ENCODE assay signal across 13 cellular contexts in genomic region chr12:16636435-16637055, GRCh38. TPM values are rescaled to one million over a fixed set of nuclear protein-coding genes. Genes with fewer than 3 reads are reported as not detected.
DNase-seq lines count a peak whose midpoint lies in the region; ATAC-seq and TF ChIP-seq lines count a peak whose summit lies in the region.
"Had no signal": no experiment of that assay in that cellular context is flagged by ENCODE, and none has a peak within 500 bp of the region (broad histone marks: within the 10 kb centered on the region; RNA-seq: fewer than 3 reads in every experiment).

No MANE protein-coding gene starts in this region.

- H3K9me3 Mint-ChIP-seq in activated B cell treated with CpG ODN at 0.5 μM for 24 hours (peaks cover 3% of the 10 kb centered on the region), GM23338 (peaks cover 3% of the 10 kb centered on the region; the same call in 1 of the 3 replicates)

- H3K36me3 ChIP-seq in GM23338 (ENCODE audit: insufficient read depth) = no peaks in the 10 kb centered on the region
- H3K36me3 ChIP-seq: lower lobe of right lung, spleen had no signal

- no peaks in the 10 kb centered on the region for H3K27me3 Mint-ChIP-seq in activated B cell treated with CpG ODN at 0.5 μM for 24 hours
- H3K27me3 Mint-ChIP-seq in GM23338 (ENCODE audit: insufficient read depth, low read depth, poor library complexity) = no peaks in the 10 kb centered on the region

- H3K9me2 ChIP-seq in GM23338 (ENCODE audit: insufficient read depth) = no peaks in the 10 kb centered on the region

- CTCF ChIA-PET in activated B cell treated with CpG ODN at 0.5 μM for 24 hours (lab: Charles Lee) = no interaction called here

- H3K4me3 Mint-ChIP-seq in activated B cell treated with CpG ODN at 0.5 μM for 24 hours (no peak overlapping the region), GM23338 (no peak overlapping the region)

- no peak overlapping the region for H2AFZ ChIP-seq in GM23338
- H2AFZ ChIP-seq: PC-9 had no signal

- no peak for DNase-seq in activated B cell treated with CpG ODN at 0.5 μM for 24 hours
- no peak for DNase-seq in GM23338 (ENCODE audit: low spot score)
- no peak for DNase-seq in NCI-H748 (lab: John Stamatoyannopoulos, UW; ENCODE audit: unreplicated experiment)
- DNase-seq in 8988T = no peak
- DNase-seq: amygdala, dorsolateral prefrontal cortex, lower lobe of right lung, NCI-H187, PC-9, spleen had no signal

- H3K4me1 ChIP-seq in GM23338 (ENCODE audit: insufficient read depth) = no peaks in the 10 kb centered on the region
- H3K4me1 ChIP-seq: lower lobe of right lung, spleen had no signal

- H3F3A ChIP-seq in GM23338 (replicated peaks; ENCODE audit: low read depth) = no peaks in the 10 kb centered on the region

- H3K79me2 ChIP-seq in GM23338 (replicated peaks; ENCODE audit: insufficient read depth) = no peaks in the 10 kb centered on the region

- intact Hi-C loops in activated B cell treated with CpG ODN at 0.5 μM for 24 hours (cut with micrococcal nuclease) = no loop called here

- no peak overlapping the region for H3K4me2 ChIP-seq in GM23338
- H3K4me2 ChIP-seq: PC-9 had no signal

- no peak overlapping the region for H3K27ac ChIP-seq in GM23338 (ENCODE audit: low read depth)
- H3K27ac ChIP-seq: dorsolateral prefrontal cortex, lower lobe of right lung, PC-9, spleen had no signal

- peak; percentile 88 for ATAC-seq in GM19025 (IDR thresholded peaks at IDR 0.05; ENCODE audit: low read depth, unreplicated experiment)
- ATAC-seq in GM21717 (IDR thresholded peaks at IDR 0.05; ENCODE audit: unreplicated experiment) = peak; percentile 94
- peak; percentile 89 for ATAC-seq in HG03135 (IDR thresholded peaks at IDR 0.05; ENCODE audit: unreplicated experiment)
- ATAC-seq in activated B cell treated with CpG ODN at 0.5 μM for 24 hours (ENCODE audit: low read depth) = no peak
- no peak for ATAC-seq in GM23338
- ATAC-seq: lower lobe of right lung had no signal

- POLR2A ChIA-PET in activated B cell treated with CpG ODN at 0.5 μM for 24 hours (lab: Charles Lee) = no interaction called here

- H3K36me3 Mint-ChIP-seq in activated B cell treated with CpG ODN at 0.5 μM for 24 hours (ENCODE audit: low read depth) = no peaks in the 10 kb centered on the region
- peaks cover 4% of the 10 kb centered on the region; the same call in 2 of the 3 replicates for H3K36me3 Mint-ChIP-seq in GM23338 (ENCODE audit: low read depth)

- H3K27ac Mint-ChIP-seq in activated B cell treated with CpG ODN at 0.5 μM for 24 hours = peak overlapping the region; percentile 9
- no peak overlapping the region for H3K27ac Mint-ChIP-seq in GM23338

- TF ChIP-seq CTCF in activated B cell treated with CpG ODN at 0.5 μM for 24 hours (IDR thresholded peaks at IDR 0.05) (no peak), GM23338 (conservative IDR thresholded peaks at IDR 0.05; ENCODE audit: low read depth in 2 of 2) (no peak)

- H3K4me1 Mint-ChIP-seq in activated B cell treated with CpG ODN at 0.5 μM for 24 hours = no peaks in the 10 kb centered on the region
- no peaks in the 10 kb centered on the region; the same call in 2 of the 3 replicates for H3K4me1 Mint-ChIP-seq in GM23338

- H4K20me1 ChIP-seq in GM23338 (replicated peaks; ENCODE audit: insufficient read depth) = no peaks in the 10 kb centered on the region

- H3K27me3 ChIP-seq in GM23338 (ENCODE audit: insufficient read depth) = no peaks in the 10 kb centered on the region
- H3K27me3 ChIP-seq: dorsolateral prefrontal cortex, spleen had no signal

- H3K4me3 ChIP-seq in GM23338 = no peak overlapping the region
- H3K4me3 ChIP-seq: dorsolateral prefrontal cortex, lower lobe of right lung, PC-9, spleen had no signal

TF ChIP-seq in GM23338, 12 proteins besides CTCF, POLR2A, EP300 and RAD21 (continues in another document):
- TF ChIP-seq, protein P1, sequence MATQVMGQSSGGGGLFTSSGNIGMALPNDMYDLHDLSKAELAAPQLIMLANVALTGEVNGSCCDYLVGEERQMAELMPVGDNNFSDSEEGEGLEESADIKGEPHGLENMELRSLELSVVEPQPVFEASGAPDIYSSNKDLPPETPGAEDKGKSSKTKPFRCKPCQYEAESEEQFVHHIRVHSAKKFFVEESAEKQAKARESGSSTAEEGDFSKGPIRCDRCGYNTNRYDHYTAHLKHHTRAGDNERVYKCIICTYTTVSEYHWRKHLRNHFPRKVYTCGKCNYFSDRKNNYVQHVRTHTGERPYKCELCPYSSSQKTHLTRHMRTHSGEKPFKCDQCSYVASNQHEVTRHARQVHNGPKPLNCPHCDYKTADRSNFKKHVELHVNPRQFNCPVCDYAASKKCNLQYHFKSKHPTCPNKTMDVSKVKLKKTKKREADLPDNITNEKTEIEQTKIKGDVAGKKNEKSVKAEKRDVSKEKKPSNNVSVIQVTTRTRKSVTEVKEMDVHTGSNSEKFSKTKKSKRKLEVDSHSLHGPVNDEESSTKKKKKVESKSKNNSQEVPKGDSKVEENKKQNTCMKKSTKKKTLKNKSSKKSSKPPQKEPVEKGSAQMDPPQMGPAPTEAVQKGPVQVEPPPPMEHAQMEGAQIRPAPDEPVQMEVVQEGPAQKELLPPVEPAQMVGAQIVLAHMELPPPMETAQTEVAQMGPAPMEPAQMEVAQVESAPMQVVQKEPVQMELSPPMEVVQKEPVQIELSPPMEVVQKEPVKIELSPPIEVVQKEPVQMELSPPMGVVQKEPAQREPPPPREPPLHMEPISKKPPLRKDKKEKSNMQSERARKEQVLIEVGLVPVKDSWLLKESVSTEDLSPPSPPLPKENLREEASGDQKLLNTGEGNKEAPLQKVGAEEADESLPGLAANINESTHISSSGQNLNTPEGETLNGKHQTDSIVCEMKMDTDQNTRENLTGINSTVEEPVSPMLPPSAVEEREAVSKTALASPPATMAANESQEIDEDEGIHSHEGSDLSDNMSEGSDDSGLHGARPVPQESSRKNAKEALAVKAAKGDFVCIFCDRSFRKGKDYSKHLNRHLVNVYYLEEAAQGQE (IDR thresholded peaks at IDR 0.05; ENCODE audit: unreplicated experiment) = no peak
- no peak for TF ChIP-seq POLR2AphosphoS5 (IDR thresholded peaks at IDR 0.05; ENCODE audit: low read depth)
- no peak for TF ChIP-seq JUNB (IDR thresholded peaks at IDR 0.05; ENCODE audit: unreplicated experiment)
- TF ChIP-seq ZNF462 (CRISPR knock-in tag; IDR thresholded peaks at IDR 0.05) = no peak
- no peak for TF ChIP-seq NANOG (IDR thresholded peaks at IDR 0.05; ENCODE audit: borderline replicate concordance)

RNA-seq across cellular contexts. Expression of gene LMO3, which starts 30.6 kb away (rescaled TPM):
- total RNA-seq in activated B cell treated with CpG ODN at 0.5 μM for 24 hours = not detected in 2 replicates
- total RNA-seq in GM23338 (2014; rRNA removed; shearing (Covaris generic)) = 15.1 and 15.2 TPM in 2 replicates
- 5.8 and 7.9 TPM in 2 replicates for polyA plus RNA-seq in GM23338 (2016; fragmentation: Nextera tagmentation; extraction: Ambion mirVana)
- total RNA-seq: PC-9 had no signal

Comparison
In these comparisons a context has a peak if more than half of its experiments do, and no peak if none do; other contexts are left out.
1. ATAC-seq: peak in GM19025 (single experiment), GM21717 (single experiment) and HG03135 (single experiment); none in activated B cell treated with CpG ODN at 0.5 μM for 24 hours (single experiment) and GM23338 (single experiment).
2. RNA of gene LMO3, which starts 30.6 kb away (total RNA-seq): 15.1 to 15.2 TPM in GM23338; not detected in activated B cell treated with CpG ODN at 0.5 μM for 24 hours; every median in the first group is over 10 times any median in the second.